Comparison of ENCODE assay signal across 25 cellular contexts in genomic region chr9:103867886-103868285, GRCh38.
"Had no signal": no experiment of that assay in that cellular context is flagged by ENCODE, and none has a peak within 500 bp of the region (broad histone marks: within the 10 kb centered on the region; RNA-seq: fewer than 3 reads in every experiment).

No MANE protein-coding gene starts in this region.

- DNase-seq: activated CD4-positive, alpha-beta memory T cell treated with anti-CD3 and anti-CD28 coated beads for 36 hours; activated CD4-positive, alpha-beta T cell treated with anti-CD3 and anti-CD28 coated beads, Interleukin-2, amount 10 ng/mL, durations not matched to agents 24 days and 14 days; activated gamma-delta T cell treated with Interleukin-2 at 50 U/mL for 16 hours; activated naive CD4-positive, alpha-beta T cell treated with anti-CD3 and anti-CD28 coated beads, Interleukin-2, amount 50 U/mL, for 16 hours; activated T-cell treated with anti-CD3 and anti-CD28 coated beads, Interleukin-2, amount 50 U/mL, for 4 hours; amygdala; colonic mucosa; effector memory CD4-positive, alpha-beta T cell; erythroblast; left lung; lower lobe of right lung; mesendoderm; mucosa of descending colon; right cardiac atrium; stimulated activated CD4-positive, alpha-beta T cell treated with anti-CD3 and anti-CD28 coated beads, Interleukin-2, amount 100 ng/mL, for 48 hours; stimulated activated naive CD4-positive, alpha-beta T cell treated with Interleukin-2 at 50 U/mL for 16 hours; T-helper 17 cell; T1000; testis; trophoblast cell; WERI-Rb-1 had no signal

- H3K27ac ChIP-seq: colonic mucosa, foreskin keratinocyte, left lung, lower lobe of right lung, testis, WERI-Rb-1 had no signal

- H3K27me3 ChIP-seq: colonic mucosa, foreskin keratinocyte, left lung, testis had no signal

- H3K4me3 ChIP-seq: colonic mucosa, left lung, lower lobe of right lung, mucosa of descending colon, testis had no signal

- H3K4me1 ChIP-seq: colonic mucosa, foreskin keratinocyte, left lung, lower lobe of right lung, testis had no signal

- H3K36me3 ChIP-seq: colonic mucosa, left lung, lower lobe of right lung, WERI-Rb-1 had no signal

- ATAC-seq: activated CD4-positive, CD25-positive, alpha-beta regulatory T cell treated with anti-CD3 and anti-CD28 coated beads, Interleukin-2, amount 50 U/mL, for 24 hours; activated T-cell treated with anti-CD3 and anti-CD28 coated beads, Interleukin-2, amount 50 U/mL, for 4 hours; activated T-helper 17 cell treated with anti-CD3 and anti-CD28 coated beads, Interleukin-2, amount 50 U/mL, for 72 hours; foreskin keratinocyte; left lung; lower lobe of right lung; mucosa of descending colon; natural killer cell treated with Interleukin-12 subunit alpha and Interleukin-12 subunit beta and Interleukin-15 and Interleukin-18, amount 100 ng/mL, for 72 hours; right cardiac atrium; T-helper 17 cell had no signal

- H3K9me3 ChIP-seq: colonic mucosa, left lung, lower lobe of right lung, mucosa of descending colon, testis had no signal
